26 cellular contexts compared by ENCODE assay signal in the genomic region with DNA sequence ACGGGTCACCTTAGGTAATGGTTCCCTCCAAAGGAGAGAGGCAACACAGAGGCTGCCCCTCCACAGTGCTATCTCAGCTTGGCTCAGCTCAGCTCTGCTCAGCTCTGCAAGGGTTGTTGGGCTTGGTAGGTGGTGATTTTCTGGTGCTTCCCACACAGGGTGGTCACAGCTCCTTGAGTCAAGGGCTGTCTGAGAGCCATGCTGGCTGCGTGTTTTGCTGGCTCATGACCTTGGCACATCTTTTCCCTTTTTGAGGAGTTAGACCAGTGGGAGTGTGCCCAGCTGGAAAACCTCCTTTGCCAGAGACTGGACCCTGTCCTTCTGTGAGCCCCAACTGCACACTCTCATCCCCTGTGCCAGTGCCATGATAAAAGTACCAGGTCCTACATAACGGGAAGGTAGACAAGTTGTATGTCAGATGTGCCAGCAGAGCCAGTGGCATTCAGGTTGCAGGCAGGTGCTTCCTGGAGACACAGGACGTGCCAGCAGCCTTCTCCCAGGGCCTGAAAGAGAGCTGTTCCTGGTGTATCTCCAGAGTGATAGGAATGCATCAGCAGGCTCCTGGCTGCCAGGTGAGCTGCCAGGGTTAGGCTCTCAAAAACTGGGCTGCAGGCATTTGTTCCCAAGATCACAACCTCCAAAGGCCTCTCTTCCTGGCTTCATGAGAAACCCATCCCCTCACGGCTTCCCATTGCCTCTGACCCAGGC.
"Had no signal": no experiment of that assay in that cellular context is flagged by ENCODE, and none has a peak within 500 bp of the region (broad histone marks: within the 10 kb centered on the region; RNA-seq: fewer than 3 reads in every experiment).

No MANE protein-coding gene starts in this region.

- H3K4me1 Mint-ChIP-seq: activated CD4-positive, alpha-beta T cell treated with anti-CD3 and anti-CD28 coated beads for 36 hours; activated CD4-positive, alpha-beta T cell treated with anti-CD3 and anti-CD28 coated beads, Interleukin-2, amount 10 ng/mL, durations not matched to agents 7 days and 5 days had no signal

- H3K4me3 ChIP-seq: adrenal gland, body of pancreas, SJSA1 had no signal

- H3K4me3 Mint-ChIP-seq: activated CD4-positive, alpha-beta T cell treated with anti-CD3 and anti-CD28 coated beads for 36 hours; activated CD4-positive, alpha-beta T cell treated with anti-CD3 and anti-CD28 coated beads, Interleukin-2, amount 10 ng/mL, durations not matched to agents 7 days and 5 days; activated CD8-positive, alpha-beta T cell treated with anti-CD3 and anti-CD28 coated beads, Interleukin-2, amount 10 ng/mL, durations not matched to agents 7 days and 5 days; activated naive CD4-positive, alpha-beta T cell treated with anti-CD3 and anti-CD28 coated beads for 36 hours; activated T-cell treated with anti-CD3 and anti-CD28 coated beads, Interleukin-2, amount 50 U/mL, for 24 hours; T-helper 1 cell treated with Interleukin-12 subunit alpha and Interleukin-12 subunit beta and Interleukin-4 antibody, amounts not matched to agents 30 μg/mL and 1 μg/mL, for 36 hours; T-helper 2 cell treated with Interferon-gamma antibody and Interleukin-4, amounts not matched to agents 5 μg/mL and 100 μg/mL, for 36 hours had no signal

- ATAC-seq: activated CD4-positive, alpha-beta T cell treated with anti-CD3 and anti-CD28 coated beads for 36 hours; activated CD4-positive, CD25-positive, alpha-beta regulatory T cell treated with anti-CD3 and anti-CD28 coated beads, Interleukin-2, amount 50 U/mL, for 24 hours; activated CD8-positive, alpha-beta T cell treated with anti-CD3 and anti-CD28 coated beads, Interleukin-2, amount 10 ng/mL, durations not matched to agents 7 days and 5 days; activated naive CD4-positive, alpha-beta T cell treated with anti-CD3 and anti-CD28 coated beads, Interleukin-2, amount 50 U/mL, for 72 hours; body of pancreas had no signal

- H3K4me1 ChIP-seq: adrenal gland, body of pancreas had no signal

- H3K36me3 ChIP-seq: adrenal gland, SJSA1 had no signal

- H3K36me3 Mint-ChIP-seq: activated naive CD4-positive, alpha-beta T cell treated with anti-CD3 and anti-CD28 coated beads, Interleukin-2, amount 50 U/mL, for 72 hours had no signal

- H3K9me3 ChIP-seq: adrenal gland, body of pancreas, SJSA1, SK-N-SH had no signal

- DNase-seq: activated CD4-positive, alpha-beta T cell treated with anti-CD3 and anti-CD28 coated beads for 36 hours; activated CD4-positive, alpha-beta T cell treated with anti-CD3 and anti-CD28 coated beads, Interleukin-2, amount 10 ng/mL, durations not matched to agents 7 days and 5 days; activated CD4-positive, alpha-beta T cell treated with anti-CD3 and anti-CD28 coated beads, Interleukin-2, amount 50 U/mL, for 48 hours; activated CD8-positive, alpha-beta T cell treated with anti-CD3 and anti-CD28 coated beads, Interleukin-2, amount 10 ng/mL, durations not matched to agents 7 days and 5 days; activated gamma-delta T cell; activated naive CD4-positive, alpha-beta T cell treated with anti-CD3 and anti-CD28 coated beads for 36 hours; activated T-cell treated with anti-CD3 and anti-CD28 coated beads, Interleukin-2, amount 50 U/mL, for 24 hours; body of pancreas; MM.1S; MV-4-11; NCI-H1092; NCI-H1436 treated with DMSO at 0.1 percent for 48 hours; NCI-H1694 treated with DMSO at 0.1 percent for 48 hours; NCI-H2029; NCI-H345; NCI-H524 treated with DMSO at 0.1 percent for 48 hours; SHP77; SK-N-SH had no signal

- H3K27me3 ChIP-seq: adrenal gland, body of pancreas, SJSA1 had no signal

- H3K9me3 Mint-ChIP-seq: activated CD4-positive, alpha-beta T cell treated with anti-CD3 and anti-CD28 coated beads, Interleukin-2, amount 10 ng/mL, durations not matched to agents 7 days and 5 days; activated naive CD4-positive, alpha-beta T cell treated with anti-CD3 and anti-CD28 coated beads for 36 hours; activated naive CD4-positive, alpha-beta T cell treated with anti-CD3 and anti-CD28 coated beads, Interleukin-2, amount 50 U/mL, for 72 hours; activated T-cell treated with anti-CD3 and anti-CD28 coated beads, Interleukin-2, amount 50 U/mL, for 24 hours; activated T-helper 2 cell treated with anti-CD3 and anti-CD28 coated beads, Interferon-gamma antibody, Interleukin-2, Interleukin-4, amounts not matched to agents 10 μg/mL and 5 μg/mL and 100 μg/mL, durations not matched to agents 14 hours and 24 hours and 36 hours; T-helper 1 cell treated with Interleukin-12 subunit alpha and Interleukin-12 subunit beta and Interleukin-4 antibody, amounts not matched to agents 30 μg/mL and 1 μg/mL, for 36 hours; T-helper 2 cell treated with Interferon-gamma antibody and Interleukin-4, amounts not matched to agents 5 μg/mL and 100 μg/mL, for 36 hours had no signal

- H3K27ac Mint-ChIP-seq: activated CD4-positive, alpha-beta T cell treated with anti-CD3 and anti-CD28 coated beads for 36 hours; activated CD4-positive, alpha-beta T cell treated with anti-CD3 and anti-CD28 coated beads, Interleukin-2, amount 10 ng/mL, durations not matched to agents 7 days and 5 days; activated CD8-positive, alpha-beta T cell treated with anti-CD3 and anti-CD28 coated beads, Interleukin-2, amount 10 ng/mL, durations not matched to agents 7 days and 5 days; activated naive CD4-positive, alpha-beta T cell treated with anti-CD3 and anti-CD28 coated beads for 36 hours; activated naive CD4-positive, alpha-beta T cell treated with anti-CD3 and anti-CD28 coated beads, Interleukin-2, amount 50 U/mL, for 72 hours; activated T-cell treated with anti-CD3 and anti-CD28 coated beads, Interleukin-2, amount 50 U/mL, for 24 hours; activated T-helper 2 cell treated with anti-CD3 and anti-CD28 coated beads, Interferon-gamma antibody, Interleukin-2, Interleukin-4, amounts not matched to agents 10 μg/mL and 5 μg/mL and 100 μg/mL, durations not matched to agents 14 hours and 24 hours and 36 hours; T-helper 1 cell treated with Interleukin-12 subunit alpha and Interleukin-12 subunit beta and Interleukin-4 antibody, amounts not matched to agents 30 μg/mL and 1 μg/mL, for 36 hours; T-helper 2 cell treated with Interferon-gamma antibody and Interleukin-4, amounts not matched to agents 5 μg/mL and 100 μg/mL, for 36 hours had no signal

- H3K27ac ChIP-seq: adrenal gland, body of pancreas, KMS-11, SJSA1 had no signal

- H3K27me3 Mint-ChIP-seq: activated CD4-positive, alpha-beta T cell treated with anti-CD3 and anti-CD28 coated beads, Interleukin-2, amount 10 ng/mL, durations not matched to agents 7 days and 5 days had no signal

- H3K9ac ChIP-seq: KMS-11, SK-N-SH had no signal
